In the genomic region with DNA sequence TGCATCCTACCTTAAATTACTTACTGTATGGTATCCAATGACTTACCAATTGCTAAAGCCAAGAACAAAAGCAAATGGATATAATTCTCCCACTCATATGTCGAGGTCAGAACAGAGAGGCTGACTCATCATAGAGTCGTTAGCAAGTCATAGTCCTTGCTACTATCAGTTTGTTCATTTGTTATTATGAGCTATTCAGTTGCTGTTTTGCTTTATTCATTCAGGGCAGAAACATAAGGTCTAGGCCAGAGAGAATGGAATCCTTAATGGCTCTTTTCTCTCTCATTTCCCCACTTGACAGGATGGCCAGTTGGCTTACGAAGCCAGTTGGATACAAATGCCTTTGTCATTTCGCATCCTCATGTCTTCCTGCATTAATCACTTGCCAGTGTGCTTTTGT, we compare ENCODE assay signal across 1 cellular context.
TF ChIP-seq lines count a peak whose summit lies in the region.

No MANE protein-coding gene starts in this region.

TF ChIP-seq in SK-N-SH, 30 proteins besides CTCF, POLR2A, EP300 and RAD21 (continued from another document):
- TF ChIP-seq, protein P1, sequence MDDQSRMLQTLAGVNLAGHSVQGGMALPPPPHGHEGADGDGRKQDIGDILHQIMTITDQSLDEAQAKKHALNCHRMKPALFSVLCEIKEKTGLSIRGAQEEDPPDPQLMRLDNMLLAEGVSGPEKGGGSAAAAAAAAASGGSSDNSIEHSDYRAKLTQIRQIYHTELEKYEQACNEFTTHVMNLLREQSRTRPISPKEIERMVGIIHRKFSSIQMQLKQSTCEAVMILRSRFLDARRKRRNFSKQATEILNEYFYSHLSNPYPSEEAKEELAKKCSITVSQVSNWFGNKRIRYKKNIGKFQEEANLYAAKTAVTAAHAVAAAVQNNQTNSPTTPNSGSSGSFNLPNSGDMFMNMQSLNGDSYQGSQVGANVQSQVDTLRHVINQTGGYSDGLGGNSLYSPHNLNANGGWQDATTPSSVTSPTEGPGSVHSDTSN (IDR thresholded peaks at IDR 0.05) = no peak
- TF ChIP-seq JUND (IDR thresholded peaks at IDR 0.05) (no peak), MXI1 (IDR thresholded peaks at IDR 0.05; ENCODE audit: low read depth, low read length) (no peak), GABPA (IDR thresholded peaks at IDR 0.05; ENCODE audit: low read depth) (no peak), NRF1 (IDR thresholded peaks at IDR 0.05; ENCODE audit: low read depth, low read length) (no peak), ELF1 (IDR thresholded peaks at IDR 0.05) (no peak), SMC3 (IDR thresholded peaks at IDR 0.05; ENCODE audit: low read depth, low read length) (no peak)
- TF ChIP-seq, protein P2, sequence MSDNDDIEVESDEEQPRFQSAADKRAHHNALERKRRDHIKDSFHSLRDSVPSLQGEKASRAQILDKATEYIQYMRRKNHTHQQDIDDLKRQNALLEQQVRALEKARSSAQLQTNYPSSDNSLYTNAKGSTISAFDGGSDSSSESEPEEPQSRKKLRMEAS (IDR thresholded peaks at IDR 0.05; ENCODE audit: low read depth) = no peak
- TF ChIP-seq, protein P3, sequence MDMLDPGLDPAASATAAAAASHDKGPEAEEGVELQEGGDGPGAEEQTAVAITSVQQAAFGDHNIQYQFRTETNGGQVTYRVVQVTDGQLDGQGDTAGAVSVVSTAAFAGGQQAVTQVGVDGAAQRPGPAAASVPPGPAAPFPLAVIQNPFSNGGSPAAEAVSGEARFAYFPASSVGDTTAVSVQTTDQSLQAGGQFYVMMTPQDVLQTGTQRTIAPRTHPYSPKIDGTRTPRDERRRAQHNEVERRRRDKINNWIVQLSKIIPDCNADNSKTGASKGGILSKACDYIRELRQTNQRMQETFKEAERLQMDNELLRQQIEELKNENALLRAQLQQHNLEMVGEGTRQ (IDR thresholded peaks at IDR 0.05; ENCODE audit: borderline replicate concordance, low read depth, low read length) = no peak
